34 cellular contexts compared by ENCODE assay signal in genomic region chrX:122004127-122004526, GRCh38.
"Had no signal": no experiment of that assay in that cellular context is flagged by ENCODE, and none has a peak within 500 bp of the region (broad histone marks: within the 10 kb centered on the region; RNA-seq: fewer than 3 reads in every experiment).

No MANE protein-coding gene starts in this region.

- H3K36me3 ChIP-seq: adrenal gland, colonic mucosa, esophagus muscularis mucosa, gastrocnemius medialis had no signal

- H3K27ac ChIP-seq: adrenal gland, body of pancreas, colonic mucosa, esophagus muscularis mucosa, foreskin keratinocyte, gastrocnemius medialis had no signal

- H3K36me3 Mint-ChIP-seq: activated CD4-positive, alpha-beta memory T cell treated with anti-CD3 and anti-CD28 coated beads for 36 hours; activated CD8-positive, alpha-beta memory T cell treated with anti-CD3 and anti-CD28 coated beads, Interleukin-2, amount 10 ng/mL, durations not matched to agents 7 days and 5 days; activated naive CD4-positive, alpha-beta T cell treated with anti-CD3 and anti-CD28 coated beads, Interleukin-2, amount 50 U/mL, for 24 hours; activated naive CD8-positive, alpha-beta T cell treated with anti-CD3 and anti-CD28 coated beads for 36 hours had no signal

- H3K27ac Mint-ChIP-seq: activated B cell treated with CpG ODN at 0.5 μM for 24 hours; activated CD4-positive, alpha-beta memory T cell treated with anti-CD3 and anti-CD28 coated beads for 36 hours; activated CD4-positive, alpha-beta T cell treated with anti-CD3 and anti-CD28 coated beads for 36 hours; activated CD4-positive, alpha-beta T cell treated with anti-CD3 and anti-CD28 coated beads, Interleukin-2, amount 10 ng/mL, durations not matched to agents 24 days and 14 days; activated CD8-positive, alpha-beta memory T cell treated with anti-CD3 and anti-CD28 coated beads, Interleukin-2, amount 10 ng/mL, durations not matched to agents 7 days and 5 days; activated CD8-positive, alpha-beta T cell treated with anti-CD3 and anti-CD28 coated beads, Interleukin-2, amount 10 ng/mL, durations not matched to agents 7 days and 5 days; activated naive CD4-positive, alpha-beta T cell treated with anti-CD3 and anti-CD28 coated beads for 36 hours; activated naive CD4-positive, alpha-beta T cell treated with anti-CD3 and anti-CD28 coated beads, Interleukin-2, amount 50 U/mL, for 24 hours; activated naive CD8-positive, alpha-beta T cell treated with anti-CD3 and anti-CD28 coated beads for 36 hours; activated naive CD8-positive, alpha-beta T cell treated with anti-CD3 and anti-CD28 coated beads, Interleukin-2, amount 50 U/mL, for 24 hours; activated T-helper 1 cell treated with anti-CD3 and anti-CD28 coated beads, Interleukin-12 subunit alpha, Interleukin-12 subunit beta, Interleukin-2, Interleukin-4 antibody, amounts not matched to agents 30 ng/mL and 10 ng/mL and 1 ng/mL, durations not matched to agents 14 hours and 24 hours and 36 hours; activated T-helper 2 cell treated with anti-CD3 and anti-CD28 coated beads, Interferon-gamma antibody, Interleukin-2, Interleukin-4, amounts not matched to agents 10 μg/mL and 5 μg/mL and 100 μg/mL, durations not matched to agents 14 hours and 24 hours and 36 hours; T-helper 17 cell; T-helper 2 cell treated with Interferon-gamma antibody and Interleukin-4, amounts not matched to agents 5 μg/mL and 100 μg/mL, for 36 hours had no signal

- H3K27me3 ChIP-seq: adrenal gland, body of pancreas, colonic mucosa, esophagus muscularis mucosa, foreskin keratinocyte, gastrocnemius medialis had no signal

- H3K4me1 ChIP-seq: adrenal gland, body of pancreas, colonic mucosa, esophagus muscularis mucosa, foreskin keratinocyte, gastrocnemius medialis had no signal

- ATAC-seq: activated CD4-positive, alpha-beta T cell treated with anti-CD3 and anti-CD28 coated beads for 36 hours; activated CD4-positive, CD25-positive, alpha-beta regulatory T cell treated with anti-CD3 and anti-CD28 coated beads, Interleukin-2, amount 50 U/mL, for 24 hours; activated CD8-positive, alpha-beta memory T cell treated with anti-CD3 and anti-CD28 coated beads, Interleukin-2, amount 10 ng/mL, durations not matched to agents 7 days and 5 days; activated CD8-positive, alpha-beta T cell treated with anti-CD3 and anti-CD28 coated beads, Interleukin-2, amount 10 ng/mL, durations not matched to agents 7 days and 5 days; activated naive CD8-positive, alpha-beta T cell treated with anti-CD3 and anti-CD28 coated beads, Interleukin-2, amount 50 U/mL, for 24 hours; body of pancreas; foreskin keratinocyte; gastrocnemius medialis; T-helper 17 cell had no signal

- H3K9me3 ChIP-seq: adrenal gland, body of pancreas, colonic mucosa, esophagus muscularis mucosa, gastrocnemius medialis had no signal

- DNase-seq: activated B cell treated with CpG ODN at 0.5 μM for 24 hours; activated CD4-positive, alpha-beta memory T cell treated with anti-CD3 and anti-CD28 coated beads for 36 hours; activated CD4-positive, alpha-beta T cell treated with anti-CD3 and anti-CD28 coated beads for 36 hours; activated CD4-positive, alpha-beta T cell treated with anti-CD3 and anti-CD28 coated beads, Interleukin-2, amount 10 ng/mL, durations not matched to agents 24 days and 14 days; activated CD8-positive, alpha-beta memory T cell treated with anti-CD3 and anti-CD28 coated beads, Interleukin-2, amount 10 ng/mL, durations not matched to agents 7 days and 5 days; activated CD8-positive, alpha-beta memory T cell treated with anti-CD3 and anti-CD28 coated beads, Interleukin-2, amount 50 U/mL, for 4 hours; activated CD8-positive, alpha-beta T cell treated with anti-CD3 and anti-CD28 coated beads, Interleukin-2, amount 10 ng/mL, durations not matched to agents 7 days and 5 days; activated effector memory CD4-positive, alpha-beta T cell treated with anti-CD3 and anti-CD28 coated beads, Interleukin-2, amount 50 U/mL, for 16 hours; activated naive CD4-positive, alpha-beta T cell treated with anti-CD3 and anti-CD28 coated beads for 36 hours; activated naive CD8-positive, alpha-beta T cell treated with anti-CD3 and anti-CD28 coated beads for 36 hours; activated naive CD8-positive, alpha-beta T cell treated with anti-CD3 and anti-CD28 coated beads, Interleukin-2, amount 50 U/mL, for 24 hours; activated T-cell treated with anti-CD3 and anti-CD28 coated beads, Interleukin-2, amount 50 U/mL, for 1 hour; activated T-cell treated with anti-CD3 and anti-CD28 coated beads, Interleukin-2, amount 50 U/mL, for 48 hours; adrenal gland; amygdala; aorta; body of pancreas; central memory CD4-positive, alpha-beta T cell; cerebellar nuclear complex; colonic mucosa; effector memory CD4-positive, alpha-beta T cell; erythroblast; foreskin keratinocyte; gastrocnemius medialis; glutamatergic neuron; T-helper 1 cell; T-helper 17 cell; T1000 had no signal

- H3K27me3 Mint-ChIP-seq: activated B cell treated with CpG ODN at 0.5 μM for 24 hours; activated CD4-positive, alpha-beta memory T cell treated with anti-CD3 and anti-CD28 coated beads for 36 hours; activated CD4-positive, alpha-beta T cell treated with anti-CD3 and anti-CD28 coated beads for 36 hours; activated CD4-positive, alpha-beta T cell treated with anti-CD3 and anti-CD28 coated beads, Interleukin-2, amount 10 ng/mL, durations not matched to agents 24 days and 14 days; activated CD8-positive, alpha-beta memory T cell treated with anti-CD3 and anti-CD28 coated beads, Interleukin-2, amount 10 ng/mL, durations not matched to agents 7 days and 5 days; activated naive CD4-positive, alpha-beta T cell treated with anti-CD3 and anti-CD28 coated beads, Interleukin-2, amount 50 U/mL, for 24 hours; activated naive CD8-positive, alpha-beta T cell treated with anti-CD3 and anti-CD28 coated beads for 36 hours; activated naive CD8-positive, alpha-beta T cell treated with anti-CD3 and anti-CD28 coated beads, Interleukin-2, amount 50 U/mL, for 24 hours; T-helper 17 cell had no signal

- H3K9me3 Mint-ChIP-seq: activated B cell treated with CpG ODN at 0.5 μM for 24 hours; activated CD4-positive, alpha-beta memory T cell treated with anti-CD3 and anti-CD28 coated beads for 36 hours; activated CD4-positive, alpha-beta T cell treated with anti-CD3 and anti-CD28 coated beads, Interleukin-2, amount 10 ng/mL, durations not matched to agents 24 days and 14 days; activated naive CD4-positive, alpha-beta T cell treated with anti-CD3 and anti-CD28 coated beads for 36 hours; activated naive CD4-positive, alpha-beta T cell treated with anti-CD3 and anti-CD28 coated beads, Interleukin-2, amount 50 U/mL, for 24 hours; activated naive CD8-positive, alpha-beta T cell treated with anti-CD3 and anti-CD28 coated beads, Interleukin-2, amount 50 U/mL, for 24 hours had no signal

- H3K4me3 Mint-ChIP-seq: activated B cell treated with CpG ODN at 0.5 μM for 24 hours; activated CD4-positive, alpha-beta memory T cell treated with anti-CD3 and anti-CD28 coated beads for 36 hours; activated CD4-positive, alpha-beta T cell treated with anti-CD3 and anti-CD28 coated beads for 36 hours; activated CD4-positive, alpha-beta T cell treated with anti-CD3 and anti-CD28 coated beads, Interleukin-2, amount 10 ng/mL, durations not matched to agents 24 days and 14 days; activated CD8-positive, alpha-beta memory T cell treated with anti-CD3 and anti-CD28 coated beads, Interleukin-2, amount 10 ng/mL, durations not matched to agents 7 days and 5 days; activated CD8-positive, alpha-beta T cell treated with anti-CD3 and anti-CD28 coated beads, Interleukin-2, amount 10 ng/mL, durations not matched to agents 7 days and 5 days; activated naive CD4-positive, alpha-beta T cell treated with anti-CD3 and anti-CD28 coated beads for 36 hours; activated naive CD4-positive, alpha-beta T cell treated with anti-CD3 and anti-CD28 coated beads, Interleukin-2, amount 50 U/mL, for 24 hours; activated naive CD8-positive, alpha-beta T cell treated with anti-CD3 and anti-CD28 coated beads for 36 hours; activated naive CD8-positive, alpha-beta T cell treated with anti-CD3 and anti-CD28 coated beads, Interleukin-2, amount 50 U/mL, for 24 hours; activated T-helper 1 cell treated with anti-CD3 and anti-CD28 coated beads, Interleukin-12 subunit alpha, Interleukin-12 subunit beta, Interleukin-2, Interleukin-4 antibody, amounts not matched to agents 30 ng/mL and 10 ng/mL and 1 ng/mL, durations not matched to agents 14 hours and 24 hours and 36 hours; T-helper 17 cell; T-helper 2 cell treated with Interferon-gamma antibody and Interleukin-4, amounts not matched to agents 5 μg/mL and 100 μg/mL, for 36 hours had no signal

- H3K4me1 Mint-ChIP-seq: activated B cell treated with CpG ODN at 0.5 μM for 24 hours; activated CD4-positive, alpha-beta T cell treated with anti-CD3 and anti-CD28 coated beads for 36 hours; activated CD4-positive, alpha-beta T cell treated with anti-CD3 and anti-CD28 coated beads, Interleukin-2, amount 10 ng/mL, durations not matched to agents 24 days and 14 days; activated CD8-positive, alpha-beta memory T cell treated with anti-CD3 and anti-CD28 coated beads, Interleukin-2, amount 10 ng/mL, durations not matched to agents 7 days and 5 days; activated naive CD4-positive, alpha-beta T cell treated with anti-CD3 and anti-CD28 coated beads, Interleukin-2, amount 50 U/mL, for 24 hours; activated naive CD8-positive, alpha-beta T cell treated with anti-CD3 and anti-CD28 coated beads for 36 hours; activated naive CD8-positive, alpha-beta T cell treated with anti-CD3 and anti-CD28 coated beads, Interleukin-2, amount 50 U/mL, for 24 hours; T-helper 17 cell had no signal

- H3K4me3 ChIP-seq: adrenal gland, body of pancreas, colonic mucosa, esophagus muscularis mucosa, gastrocnemius medialis had no signal
